8 cellular contexts compared by ENCODE assay signal in the genomic region with DNA sequence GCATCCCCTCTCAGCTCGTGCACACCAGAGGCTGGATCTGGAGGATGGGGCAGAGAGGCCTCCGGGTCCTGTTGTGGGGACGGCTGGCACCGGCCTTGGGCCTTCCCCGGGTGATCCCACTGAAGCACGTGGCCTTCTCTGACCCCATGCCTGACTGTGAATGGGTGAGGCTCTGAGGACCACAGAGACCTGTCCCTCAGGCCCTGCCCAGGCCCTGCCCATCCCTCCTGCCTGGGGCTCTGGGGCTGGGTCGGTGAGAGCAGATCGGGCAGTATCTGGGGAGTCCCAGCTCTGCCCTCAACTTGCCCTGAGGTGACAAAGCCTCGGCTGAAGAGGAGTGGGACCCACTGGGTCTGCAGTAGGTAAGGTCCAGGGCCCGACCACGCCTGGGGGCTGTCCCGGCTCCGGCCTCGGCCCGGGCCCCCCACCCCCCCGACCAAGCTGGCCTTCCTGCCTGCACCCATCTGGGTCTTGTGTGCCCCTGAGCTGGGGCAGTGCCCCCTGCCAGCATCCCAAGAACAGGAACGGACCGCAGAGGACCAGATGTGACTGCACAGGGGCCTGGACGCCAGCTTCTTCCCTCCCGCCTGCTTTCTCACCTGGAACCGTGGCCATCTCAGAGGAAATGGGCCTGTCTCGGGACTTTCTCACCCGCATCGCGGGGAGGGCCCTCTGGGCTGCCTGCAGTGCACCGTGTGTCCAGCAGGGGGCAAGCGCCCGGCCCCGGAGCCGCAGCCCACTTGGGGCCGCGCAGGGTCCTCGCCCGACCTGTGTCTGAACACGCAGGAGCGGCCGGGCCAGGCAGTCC.
DNase-seq lines count a peak whose midpoint lies in the region; ATAC-seq, FAIRE-seq and TF ChIP-seq lines count a peak whose summit lies in the region.
"Not testable (repeated sequence)": the region's sequence is repeated elsewhere in the genome, so short reads cannot be mapped to it uniquely, and the experiment has no call there.

No MANE protein-coding gene starts in this region.

- not testable (repeated sequence) for H4K20me1 ChIP-seq in HepG2 (ENCODE audit: insufficient read depth, low read length)

- H3K9me3 ChIP-seq in HepG2 (ENCODE audit: low read length), result not testable (repeated sequence)

- H3K36me3 ChIP-seq in HepG2 (replicated peaks in 1 of 2; ENCODE audit: control insufficient read depth in 1 of 2, insufficient read depth in 2 of 2, low read length in 2 of 2), result not testable (repeated sequence)

- in situ Hi-C loops in HepG2 (cut with HindIII; ENCODE audit: extremely low pct_ligation_motif_present, low pct_unique_long_range_greater_than_20kb), result not testable (repeated sequence)

- H3K79me2 ChIP-seq in HepG2 (ENCODE audit: insufficient read depth, low read length), result not testable (repeated sequence)

- TF ChIP-seq POLR2A in HepG2 (IDR thresholded peaks at IDR 0.05; ENCODE audit: insufficient read depth in 1 of 2, low read depth in 2 of 2, low read length in 2 of 2), result not testable (repeated sequence)

- POLR2A ChIA-PET in HepG2 (lab: Yijun Ruan, JAX), result not testable (repeated sequence)

- not testable (repeated sequence) for H2AFZ ChIP-seq in HepG2 (ENCODE audit: low read length)

- H3K4me1 ChIP-seq in HepG2 (ENCODE audit: insufficient read depth, low read length), result not testable (repeated sequence)

- not testable (repeated sequence) for H3K27me3 ChIP-seq in HepG2 (ENCODE audit: control insufficient read depth in 1 of 2, insufficient read depth in 2 of 2, low read length in 2 of 2)

- TF ChIP-seq CTCF in C4-2B (conservative IDR thresholded peaks at IDR 0.05), result peak; percentile 59
- peak; percentile 75 for TF ChIP-seq CTCF in HepG2 (CRISPR knock-in tag; IDR thresholded peaks at IDR 0.05)

- not testable (repeated sequence) for H3K4me3 ChIP-seq in HepG2 (replicated peaks in 1 of 3; ENCODE audit: insufficient read depth in 1 of 3, low read depth in 2 of 3, low read length in 3 of 3)

- intact Hi-C loops in HepG2 (cut with micrococcal nuclease; ENCODE audit: unreplicated experiment), result not testable (repeated sequence)

- not testable (repeated sequence) for FAIRE-seq in HepG2 (lab: Jason Lieb, UNC)

- not testable (repeated sequence) for H3K27ac Mint-ChIP-seq in activated T-cell treated with anti-CD3 and anti-CD28 coated beads, Interleukin-2, amount 50 U/mL, for 24 hours; stimulated activated memory B cell treated with anti-CD40 and anti-IgM and Interleukin-4, amounts not matched to agents 10 μg/mL and 1 μg/mL and 100 μg/mL, for 72 hours

- peak; percentile 40 for DNase-seq in NCI-H69 (lab: John Stamatoyannopoulos, UW)
- DNase-seq in activated T-cell treated with anti-CD3 and anti-CD28 coated beads, Interleukin-2, amount 50 U/mL, for 24 hours, result peak; percentile 55
- DNase-seq in HepG2 (ENCODE audit: low spot score), result not testable (repeated sequence)

- H3K4me3 Mint-ChIP-seq in activated T-cell treated with anti-CD3 and anti-CD28 coated beads, Interleukin-2, amount 50 U/mL, for 24 hours; stimulated activated memory B cell treated with anti-CD40 and anti-IgM and Interleukin-4, amounts not matched to agents 10 μg/mL and 1 μg/mL and 100 μg/mL, for 72 hours: not testable (repeated sequence)

- not testable (repeated sequence) for H3K9ac ChIP-seq in HepG2 (ENCODE audit: insufficient read depth, low read depth, low read length)

- 2% methylated on average over 9 of the region's 37 CpGs for WGBS in HepG2 (ENCODE audit: low lambda C conversion rate)

- TF ChIP-seq EP300 in HepG2 (IDR thresholded peaks at IDR 0.05; ENCODE audit: low read depth in 2 of 2, low read length in 2 of 2); HepG2 (CRISPR knock-in tag; IDR thresholded peaks at IDR 0.05; ENCODE audit: borderline replicate concordance): not testable (repeated sequence)

- H3K9me3 Mint-ChIP-seq in activated T-cell treated with anti-CD3 and anti-CD28 coated beads, Interleukin-2, amount 50 U/mL, for 24 hours; stimulated activated memory B cell treated with anti-CD40 and anti-IgM and Interleukin-4, amounts not matched to agents 10 μg/mL and 1 μg/mL and 100 μg/mL, for 72 hours: not testable (repeated sequence)

- CTCF ChIA-PET in HepG2 (lab: Yijun Ruan, JAX; ENCODE audit: low intra/inter-chr PET ratio, low total read pairs), result not testable (repeated sequence)

- H3K4me1 Mint-ChIP-seq in activated T-cell treated with anti-CD3 and anti-CD28 coated beads, Interleukin-2, amount 50 U/mL, for 24 hours (ENCODE audit: low read depth); stimulated activated memory B cell treated with anti-CD40 and anti-IgM and Interleukin-4, amounts not matched to agents 10 μg/mL and 1 μg/mL and 100 μg/mL, for 72 hours: not testable (repeated sequence)

- H3K27me3 Mint-ChIP-seq in activated T-cell treated with anti-CD3 and anti-CD28 coated beads, Interleukin-2, amount 50 U/mL, for 24 hours, result peaks cover 19% of the 10 kb centered on the region
- H3K27me3 Mint-ChIP-seq in stimulated activated memory B cell treated with anti-CD40 and anti-IgM and Interleukin-4, amounts not matched to agents 10 μg/mL and 1 μg/mL and 100 μg/mL, for 72 hours, result peaks cover 26% of the 10 kb centered on the region

- not testable (repeated sequence) for BruUV-seq in HepG2 (replicated peaks; lab: Mats Ljungman, UMichigan)

- not testable (repeated sequence) for H3K36me3 Mint-ChIP-seq in activated T-cell treated with anti-CD3 and anti-CD28 coated beads, Interleukin-2, amount 50 U/mL, for 24 hours (ENCODE audit: low read depth); stimulated activated memory B cell treated with anti-CD40 and anti-IgM and Interleukin-4, amounts not matched to agents 10 μg/mL and 1 μg/mL and 100 μg/mL, for 72 hours

- 0 out of 2 replicates have a peak overlapping the region, but pooled peaks have one; percentile 25 for H3K4me2 ChIP-seq in HepG2 (ENCODE audit: low read depth, low read length)

- H3K27ac ChIP-seq in C4-2B; HepG2 (ENCODE audit: extremely low read length, insufficient read depth, low read length): not testable (repeated sequence)

- ATAC-seq in GM18907 (IDR thresholded peaks at IDR 0.05; ENCODE audit: unreplicated experiment) (peak; percentile 97), HG03025 (IDR thresholded peaks at IDR 0.05; ENCODE audit: low FRiP score, unreplicated experiment) (peak; percentile 91), esophagus mucosa (peak; percentile 60), HepG2 (peak; percentile 99)
- ATAC-seq in stimulated activated memory B cell treated with anti-CD40 and anti-IgM and Interleukin-4, amounts not matched to agents 10 μg/mL and 1 μg/mL and 100 μg/mL, for 72 hours, result peak; percentile 55

- not testable (repeated sequence) for TF ChIP-seq RAD21 in HepG2 (CRISPR knock-in tag; IDR thresholded peaks at IDR 0.05)

TF ChIP-seq in HepG2, 621 proteins besides CTCF, POLR2A, EP300 and RAD21 (continues in another document):
- TF ChIP-seq, protein P1, sequence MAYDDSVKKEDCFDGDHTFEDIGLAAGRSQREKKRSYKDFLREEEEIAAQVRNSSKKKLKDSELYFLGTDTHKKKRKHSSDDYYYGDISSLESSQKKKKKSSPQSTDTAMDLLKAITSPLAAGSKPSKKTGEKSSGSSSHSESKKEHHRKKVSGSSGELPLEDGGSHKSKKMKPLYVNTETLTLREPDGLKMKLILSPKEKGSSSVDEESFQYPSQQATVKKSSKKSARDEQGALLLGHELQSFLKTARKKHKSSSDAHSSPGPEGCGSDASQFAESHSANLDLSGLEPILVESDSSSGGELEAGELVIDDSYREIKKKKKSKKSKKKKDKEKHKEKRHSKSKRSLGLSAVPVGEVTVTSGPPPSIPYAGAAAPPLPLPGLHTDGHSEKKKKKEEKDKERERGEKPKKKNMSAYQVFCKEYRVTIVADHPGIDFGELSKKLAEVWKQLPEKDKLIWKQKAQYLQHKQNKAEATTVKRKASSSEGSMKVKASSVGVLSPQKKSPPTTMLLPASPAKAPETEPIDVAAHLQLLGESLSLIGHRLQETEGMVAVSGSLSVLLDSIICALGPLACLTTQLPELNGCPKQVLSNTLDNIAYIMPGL (CRISPR knock-in tag; IDR thresholded peaks at IDR 0.05; ENCODE audit: borderline replicate concordance in 1 of 2, low read depth in 1 of 2), result 0 out of 4 replicates have a peak, but pooled peaks of 1 of the 2 experiments have one; percentile 26
- TF ChIP-seq GABPB1 (CRISPR knock-in tag; IDR thresholded peaks at IDR 0.05) (peak; percentile 30; the same call in 1 of the 2 replicates), ZNF501 (CRISPR knock-in tag; IDR thresholded peaks at IDR 0.05) (peak; percentile 52; the same call in 1 of the 2 replicates)
- TF ChIP-seq, protein P2, sequence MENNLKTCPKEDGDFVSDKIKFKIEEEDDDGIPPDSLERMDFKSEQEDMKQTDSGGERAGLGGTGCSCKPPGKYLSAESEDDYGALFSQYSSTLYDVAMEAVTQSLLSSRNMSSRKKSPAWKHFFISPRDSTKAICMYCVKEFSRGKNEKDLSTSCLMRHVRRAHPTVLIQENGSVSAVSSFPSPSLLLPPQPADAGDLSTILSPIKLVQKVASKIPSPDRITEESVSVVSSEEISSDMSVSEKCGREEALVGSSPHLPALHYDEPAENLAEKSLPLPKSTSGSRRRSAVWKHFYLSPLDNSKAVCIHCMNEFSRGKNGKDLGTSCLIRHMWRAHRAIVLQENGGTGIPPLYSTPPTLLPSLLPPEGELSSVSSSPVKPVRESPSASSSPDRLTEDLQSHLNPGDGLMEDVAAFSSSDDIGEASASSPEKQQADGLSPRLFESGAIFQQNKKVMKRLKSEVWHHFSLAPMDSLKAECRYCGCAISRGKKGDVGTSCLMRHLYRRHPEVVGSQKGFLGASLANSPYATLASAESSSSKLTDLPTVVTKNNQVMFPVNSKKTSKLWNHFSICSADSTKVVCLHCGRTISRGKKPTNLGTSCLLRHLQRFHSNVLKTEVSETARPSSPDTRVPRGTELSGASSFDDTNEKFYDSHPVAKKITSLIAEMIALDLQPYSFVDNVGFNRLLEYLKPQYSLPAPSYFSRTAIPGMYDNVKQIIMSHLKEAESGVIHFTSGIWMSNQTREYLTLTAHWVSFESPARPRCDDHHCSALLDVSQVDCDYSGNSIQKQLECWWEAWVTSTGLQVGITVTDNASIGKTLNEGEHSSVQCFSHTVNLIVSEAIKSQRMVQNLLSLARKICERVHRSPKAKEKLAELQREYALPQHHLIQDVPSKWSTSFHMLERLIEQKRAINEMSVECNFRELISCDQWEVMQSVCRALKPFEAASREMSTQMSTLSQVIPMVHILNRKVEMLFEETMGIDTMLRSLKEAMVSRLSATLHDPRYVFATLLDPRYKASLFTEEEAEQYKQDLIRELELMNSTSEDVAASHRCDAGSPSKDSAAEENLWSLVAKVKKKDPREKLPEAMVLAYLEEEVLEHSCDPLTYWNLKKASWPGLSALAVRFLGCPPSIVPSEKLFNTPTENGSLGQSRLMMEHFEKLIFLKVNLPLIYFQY (CRISPR knock-in tag; IDR thresholded peaks at IDR 0.05; ENCODE audit: borderline replicate concordance), result 0 out of 2 replicates have a peak, but pooled peaks have one; percentile 26
